ENCODE assay signal across 11 cellular contexts in the genomic region with DNA sequence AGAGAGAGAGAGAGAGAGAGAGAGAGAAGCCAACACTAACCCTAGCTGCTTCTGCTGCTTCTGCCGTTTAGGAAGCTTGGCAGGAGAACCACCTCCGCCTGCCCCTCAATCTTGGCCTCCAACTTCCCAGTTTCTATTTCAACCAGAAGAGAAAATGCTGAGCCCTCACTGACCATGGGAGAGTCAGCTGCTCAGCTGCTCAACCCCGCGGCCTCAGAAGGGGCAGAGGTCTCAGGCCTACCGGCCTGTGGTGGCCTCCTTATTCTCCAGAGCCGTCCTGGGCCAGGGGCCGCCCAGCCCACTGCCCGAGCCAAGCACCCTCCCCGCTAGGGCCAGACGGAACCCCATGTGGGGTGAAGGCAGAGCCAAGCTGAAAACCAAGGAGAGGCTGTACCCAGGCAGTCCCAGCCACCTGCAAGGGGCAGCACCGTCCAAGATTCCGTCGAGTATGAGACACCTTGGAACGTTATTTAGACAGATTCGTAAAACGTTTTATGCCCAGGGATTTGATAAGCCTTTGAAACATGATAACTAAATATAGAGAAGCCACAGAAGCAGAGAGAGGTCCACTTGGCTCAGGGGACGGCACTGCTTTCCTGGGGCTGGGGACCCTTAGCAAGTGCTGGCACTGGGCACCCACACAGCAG.
A peak's percentile ranks its signal among the peaks of the same experiment; 100 is the strongest.
DNase-seq lines count a peak whose midpoint lies in the region; ATAC-seq and TF ChIP-seq lines count a peak whose summit lies in the region.
"Had no signal": no experiment of that assay in that cellular context is flagged by ENCODE, and none has a peak within 500 bp of the region (broad histone marks: within the 10 kb centered on the region; RNA-seq: fewer than 3 reads in every experiment).

No MANE protein-coding gene starts in this region.

- H3K9me3 ChIP-seq in HEK293 (ENCODE audit: control insufficient read depth, insufficient read depth, low read depth, low read length) (no peaks in the 10 kb centered on the region), esophagus squamous epithelium (no peaks in the 10 kb centered on the region)
- H3K9me3 ChIP-seq: uterus had no signal

- CTCF ChIA-PET in HEK293 (lab: Yijun Ruan, JAX) = interaction anchor here (0.7 to 0.9 kb wide), 3 partner anchors 14 to 342 kb away, joined by 3 to 4 read pairs (median 3); no protein-coding TSS in a partner anchor

- H3K36me3 ChIP-seq in HEK293 (ENCODE audit: control insufficient read depth in 2 of 2, insufficient read depth in 1 of 2, low read length in 2 of 2) (no peaks in the 10 kb centered on the region), esophagus squamous epithelium (no peaks in the 10 kb centered on the region)
- H3K36me3 ChIP-seq: uterus had no signal

- DNase-seq in activated CD8-positive, alpha-beta memory T cell treated with anti-CD3 and anti-CD28 coated beads, Interleukin-2, amount 50 U/mL, for 48 hours = peak; percentile 38
- DNase-seq in putamen (ENCODE audit: low spot score) = peak; percentile 36
- no peak for DNase-seq in germinal center (ENCODE audit: low spot score)
- DNase-seq in esophagus squamous epithelium (lab: John Stamatoyannopoulos, UW) = no peak
- DNase-seq: retina had no signal

- H3K4me1 ChIP-seq in HEK293 (ENCODE audit: control insufficient read depth, insufficient read depth, low read length) = no peaks in the 10 kb centered on the region
- peaks cover 7 to 25% (median 14%) of the 10 kb centered on the region in 3 donors for H3K4me1 ChIP-seq in esophagus squamous epithelium
- H3K4me1 ChIP-seq: uterus had no signal

- intact Hi-C loops in esophagus squamous epithelium (cut with DNase I) = no loop called here

- H3K4me3 ChIP-seq in HEK293 (ENCODE audit: low read depth, low read length) (no peak overlapping the region), esophagus squamous epithelium (no peak overlapping the region)
- H3K4me3 ChIP-seq: GM12878, uterus had no signal

- H3K27me3 ChIP-seq in layer of hippocampus (ENCODE audit: control insufficient read depth, insufficient read depth, low read length) (no peaks in the 10 kb centered on the region), esophagus squamous epithelium (peaks cover 0 to 18% (median 0%) of the 10 kb centered on the region in 4 donors)
- H3K27me3 ChIP-seq: uterus had no signal

- ATAC-seq in HG02588 (IDR thresholded peaks at IDR 0.05; ENCODE audit: unreplicated experiment) (no peak), HG03442 (IDR thresholded peaks at IDR 0.05; ENCODE audit: unreplicated experiment) (no peak)
- ATAC-seq: GM12878 had no signal

- TF ChIP-seq CTCF in HEK293 (tag by site-specific recombination; IDR thresholded peaks at IDR 0.05) = no peak
- TF ChIP-seq CTCF in esophagus squamous epithelium (IDR thresholded peaks at IDR 0.05) = no peak

- 69 to 75% methylated on average over 10 to 13 of the region's 17 CpGs for WGBS in esophagus squamous epithelium, 2 donors

- no peak for TF ChIP-seq POLR2A in esophagus squamous epithelium (IDR thresholded peaks at IDR 0.05)

- H3K27ac ChIP-seq in HEK293 (ENCODE audit: extremely low read depth, low read depth, low read length) (no peak overlapping the region), layer of hippocampus (ENCODE audit: low read depth, low read length) (peak overlapping the region; percentile 21), esophagus squamous epithelium (peak overlapping the region in 2 of 4 donors; percentile 13 to 14)
- H3K27ac ChIP-seq: uterus had no signal

- POLR2A ChIA-PET in HEK293 (lab: Yijun Ruan, JAX) = no interaction called here

TF ChIP-seq in HEK293, 187 proteins besides CTCF, POLR2A, EP300 and RAD21:
- no peak for TF ChIP-seq ZNF354C (tag by site-specific recombination; IDR thresholded peaks at IDR 0.05; ENCODE audit: borderline replicate concordance, low read depth)
- no peak for TF ChIP-seq ZNF184 (tag by site-specific recombination; IDR thresholded peaks at IDR 0.05)
- TF ChIP-seq ZBTB7A (tag by site-specific recombination; IDR thresholded peaks at IDR 0.05; ENCODE audit: low read depth) = no peak
- TF ChIP-seq ZNF596 (tag by site-specific recombination; IDR thresholded peaks at IDR 0.05) = peak; percentile 58; the same call in 1 of the 2 replicates

Comparison
In these comparisons a context has a peak if more than half of its experiments do, and no peak if none do; other contexts are left out.
1. DNase-seq: peak in activated CD8-positive, alpha-beta memory T cell treated with anti-CD3 and anti-CD28 coated beads, Interleukin-2, amount 50 U/mL, for 48 hours (single experiment) and putamen (single experiment); none in germinal center (single experiment) and esophagus squamous epithelium (single experiment).